Comparison of ENCODE assay signal across 10 cellular contexts in genomic region chr19:12137541-12137940, GRCh38. TPM values are rescaled to one million over a fixed set of nuclear protein-coding genes. Genes with fewer than 3 reads are reported as not detected.
DNase-seq lines count a peak whose midpoint lies in the region; ATAC-seq, FAIRE-seq and TF ChIP-seq lines count a peak whose summit lies in the region.
"Had no signal": no experiment of that assay in that cellular context is flagged by ENCODE, and none has a peak within 500 bp of the region (broad histone marks: within the 10 kb centered on the region; RNA-seq: fewer than 3 reads in every experiment).

No MANE protein-coding gene starts in this region.

- H3K36me3 Mint-ChIP-seq in activated T-cell treated with anti-CD3 and anti-CD28 coated beads, Interleukin-2, amount 50 U/mL, for 72 hours (ENCODE audit: insufficient read depth in 2 of 2): peaks cover 26 to 34% of the 10 kb centered on the region in 2 donors
- H3K36me3 Mint-ChIP-seq in mesothelial cell of epicardium: peaks cover 58% of the 10 kb centered on the region

- no peak overlapping the region for H2AFZ ChIP-seq in HCT116 (ENCODE audit: low read depth, low read length, poor library complexity, severe bottlenecking)

- peaks cover 41% of the 10 kb centered on the region for H3K4me1 Mint-ChIP-seq in activated T-cell treated with anti-CD3 and anti-CD28 coated beads, Interleukin-2, amount 50 U/mL, for 72 hours (ENCODE audit: low read depth)
- peaks cover 24% of the 10 kb centered on the region for H3K4me1 Mint-ChIP-seq in mesothelial cell of epicardium

- ATAC-seq in HCT116: no peak
- ATAC-seq in activated T-cell treated with anti-CD3 and anti-CD28 coated beads, Interleukin-2, amount 50 U/mL, for 72 hours (replicated peaks in 1 of 2): peak; percentile 28 to 30
- no peak for ATAC-seq in GM18858 (IDR thresholded peaks at IDR 0.05; ENCODE audit: unreplicated experiment)
- no peak for ATAC-seq in GM19351 (IDR thresholded peaks at IDR 0.05; ENCODE audit: unreplicated experiment)

- H3K4me1 ChIP-seq in HCT116 (ENCODE audit: control insufficient read depth in 1 of 2, insufficient read depth in 2 of 2, low read length in 2 of 2): no peaks in the 10 kb centered on the region
- peaks cover 24% of the 10 kb centered on the region for H3K4me1 ChIP-seq in suprapubic skin

- no TSS peak for BruUV-seq in HCT116 (replicated peaks; lab: Mats Ljungman, UMichigan)

- peak; percentile 21; the same call in 1 of the 2 replicates for TF ChIP-seq RAD21 in HCT116 (IDR thresholded peaks at IDR 0.05; ENCODE audit: low read depth)

- intact Hi-C loops in HCT116 (cut with micrococcal nuclease): no loop called here

- no peak for DNase-seq in D721Med (ENCODE audit: insufficient read length, low spot score)
- no peak for DNase-seq in HCT116 (ENCODE audit: low read depth, low spot score)
- peak; percentile 31 to 41 for DNase-seq in activated T-cell treated with anti-CD3 and anti-CD28 coated beads, Interleukin-2, amount 50 U/mL, for 72 hours
- DNase-seq in mesothelial cell of epicardium (ENCODE audit: low spot score in 2 of 2, unreplicated experiment in 2 of 2): no peak
- no peak for DNase-seq in G401 (ENCODE audit: low spot score)
- no peak for DNase-seq in suprapubic skin (ENCODE audit: low spot score in 2 of 2)

- peaks cover 4 to 16% of the 10 kb centered on the region in 2 donors for H3K9me3 Mint-ChIP-seq in activated T-cell treated with anti-CD3 and anti-CD28 coated beads, Interleukin-2, amount 50 U/mL, for 72 hours
- peaks cover 26% of the 10 kb centered on the region for H3K9me3 Mint-ChIP-seq in mesothelial cell of epicardium

- TF ChIP-seq CTCF in D721Med (IDR thresholded peaks at IDR 0.05; ENCODE audit: insufficient read depth, missing control alignments) (peak; percentile 28), HCT116 (IDR thresholded peaks at IDR 0.05 in 2 of 3, conservative IDR thresholded peaks at IDR 0.05 in 1 of 3; ENCODE audit: borderline replicate concordance in 1 of 3, insufficient read depth in 1 of 3, low read depth in 2 of 3, low read length in 2 of 3) (peak in 2 of 3 experiments; percentile 12 to 30; a peak in 1 of 6 replicates), mesothelial cell of epicardium (IDR thresholded peaks at IDR 0.05; ENCODE audit: unreplicated experiment) (no peak), suprapubic skin (IDR thresholded peaks at IDR 0.05) (peak in 1 of 2 donors; percentile 15)

- H4K20me1 ChIP-seq in HCT116 (ENCODE audit: insufficient read depth): no peaks in the 10 kb centered on the region

- no peak overlapping the region for H3K27ac Mint-ChIP-seq in activated T-cell treated with anti-CD3 and anti-CD28 coated beads, Interleukin-2, amount 50 U/mL, for 72 hours
- peak overlapping the region; percentile 53 for H3K27ac Mint-ChIP-seq in mesothelial cell of epicardium

- in situ Hi-C loops in G401 (cut with HindIII; ENCODE audit: low sequenced_read_pairs): no loop called here

- CTCF ChIA-PET in HCT116 (lab: Charles Lee): no interaction called here

- no peaks in the 10 kb centered on the region for H3K79me2 ChIP-seq in HCT116 (ENCODE audit: insufficient read depth, low read length)

- H3K9me2 ChIP-seq in HCT116 (ENCODE audit: insufficient read depth): no peaks in the 10 kb centered on the region

- no peak overlapping the region for H3K4me3 ChIP-seq in HCT116 (replicated peaks in 1 of 2; ENCODE audit: low read depth in 1 of 2, low read length in 2 of 2)
- H3K4me3 ChIP-seq in suprapubic skin: no peak overlapping the region
- H3K4me3 ChIP-seq: ascending aorta had no signal

- no peak overlapping the region for H3K4me2 ChIP-seq in HCT116 (ENCODE audit: low read length)

- no peaks in the 10 kb centered on the region for H3K27me3 ChIP-seq in HCT116 (ENCODE audit: insufficient read depth, low read length)
- no peaks in the 10 kb centered on the region for H3K27me3 ChIP-seq in suprapubic skin
- H3K27me3 ChIP-seq: ascending aorta had no signal

- TF ChIP-seq EP300 in suprapubic skin (IDR thresholded peaks at IDR 0.05): no peak

- TF ChIP-seq POLR2A in HCT116 (IDR thresholded peaks at IDR 0.05; ENCODE audit: borderline replicate concordance, extremely low read depth, insufficient read depth, insufficient read length) (no peak), suprapubic skin (IDR thresholded peaks at IDR 0.05) (no peak)

- RAD21 ChIA-PET in HCT116 (lab: Charles Lee; ENCODE audit: low non-redundant PET in 1 of 2, low total read pairs in 2 of 2, uncharacterized antibody in 2 of 2, unreplicated experiment in 2 of 2): no interaction called here

- H3K27ac ChIP-seq in HCT116 (ENCODE audit: low read depth, low read length) (no peak overlapping the region), suprapubic skin (no peak overlapping the region)
- H3K27ac ChIP-seq: ascending aorta had no signal

- no peaks in the 10 kb centered on the region for H3K27me3 Mint-ChIP-seq in activated T-cell treated with anti-CD3 and anti-CD28 coated beads, Interleukin-2, amount 50 U/mL, for 72 hours (ENCODE audit: low read depth)
- no peaks in the 10 kb centered on the region for H3K27me3 Mint-ChIP-seq in mesothelial cell of epicardium (ENCODE audit: low read depth)

- FAIRE-seq in D721Med (lab: Jason Lieb, UNC): no peak
- FAIRE-seq: islet of Langerhans had no signal

- H3K9me3 ChIP-seq in HCT116 (ENCODE audit: control insufficient read depth in 1 of 2, insufficient read depth in 1 of 2, low read depth in 1 of 2, low read length in 2 of 2): peaks cover 8 to 17% of the 10 kb centered on the region in 2 experiments; a peak in 2 of 4 replicates
- peaks cover 15% of the 10 kb centered on the region for H3K9me3 ChIP-seq in suprapubic skin

- H3K9ac ChIP-seq in HCT116 (ENCODE audit: low read length): no peak overlapping the region

- POLR2A ChIA-PET in HCT116 (lab: Charles Lee): no interaction called here

- H3K36me3 ChIP-seq in HCT116 (ENCODE audit: control insufficient read depth in 1 of 2, insufficient read depth in 2 of 2, low read length in 2 of 2) (no peaks in the 10 kb centered on the region), suprapubic skin (peaks cover 47% of the 10 kb centered on the region)

- H3K4me3 Mint-ChIP-seq in activated T-cell treated with anti-CD3 and anti-CD28 coated beads, Interleukin-2, amount 50 U/mL, for 72 hours: peak overlapping the region in 1 of 2 donors; percentile 11
- H3K4me3 Mint-ChIP-seq in mesothelial cell of epicardium: no peak overlapping the region

TF ChIP-seq in HCT116, 20 proteins besides CTCF, POLR2A, EP300 and RAD21 (continues in another document):
- TF ChIP-seq SRF (IDR thresholded peaks at IDR 0.05; ENCODE audit: low read depth): no peak
- TF ChIP-seq CBX3 (IDR thresholded peaks at IDR 0.05; ENCODE audit: low read depth): no peak
- TF ChIP-seq POLR2AphosphoS5 (IDR thresholded peaks at IDR 0.05; ENCODE audit: low read depth, low read length): no peak
- no peak for TF ChIP-seq TCF7L2 (IDR thresholded peaks at IDR 0.05; ENCODE audit: borderline replicate concordance, extremely low read depth, insufficient read depth, insufficient read length)
- no peak for TF ChIP-seq EZH2phosphoT487 (IDR thresholded peaks at IDR 0.05; ENCODE audit: borderline replicate concordance)
- no peak for TF ChIP-seq EZH2 (IDR thresholded peaks at IDR 0.05)
- no peak for TF ChIP-seq EGR1 (IDR thresholded peaks at IDR 0.05; ENCODE audit: low read depth)
- TF ChIP-seq ZBTB33 (IDR thresholded peaks at IDR 0.05; ENCODE audit: extremely low read depth, insufficient replicate concordance, low read length): no peak
- TF ChIP-seq YY1 (IDR thresholded peaks at IDR 0.05; ENCODE audit: extremely low read depth, insufficient replicate concordance, low read depth, low read length): no peak
- TF ChIP-seq MAX (IDR thresholded peaks at IDR 0.05): no peak

RNA-seq across cellular contexts. Expression of gene ZNF20, which starts 2.6 kb away (rescaled TPM):
- total RNA-seq in HCT116 (2021; ENCODE audit: unreplicated experiment): 1.0 TPM
- 0.62 and 0.86 TPM in 2 replicates for polyA plus RNA-seq in HCT116 (2012)
- total RNA-seq in activated T-cell treated with anti-CD3 and anti-CD28 coated beads, Interleukin-2, amount 50 U/mL, for 72 hours: 1 to 10 TPM; 2.7 to 3.4 TPM
- total RNA-seq in mesothelial cell of epicardium: 8.7 to 11.1 TPM (median 10.6 TPM) in 3 replicates
- total RNA-seq in G401 (2014; rRNA removed; shearing (Covaris generic)): 1.2 TPM in 1 of 2 replicates, not detected in the other
- total RNA-seq in suprapubic skin: 1 to 10 TPM; 2.1 to 8.8 (median 3.9) TPM

RNA-seq across cellular contexts. Expression of gene ZNF625, which starts 19.0 kb away (rescaled TPM):
- total RNA-seq in HCT116 (2021; ENCODE audit: unreplicated experiment) (not detected), mesothelial cell of epicardium (22.9 to 24.4 TPM (median 23.5 TPM) in 3 replicates), suprapubic skin (1 to 10 TPM; 2.4 to 5.1 (median 4.3) TPM)
- polyA plus RNA-seq in HCT116 (2012): not detected in 2 replicates
- total RNA-seq in activated T-cell treated with anti-CD3 and anti-CD28 coated beads, Interleukin-2, amount 50 U/mL, for 72 hours: 1 to 10 TPM; 3.2 to 4.9 TPM
- total RNA-seq in G401 (2014; rRNA removed; shearing (Covaris generic)): 6.9 and 8.8 TPM in 2 replicates

RNA-seq across cellular contexts. Expression of gene ZNF136, which starts 25.4 kb away (rescaled TPM):
- total RNA-seq in HCT116 (2021; ENCODE audit: unreplicated experiment): 4.0 TPM
- polyA plus RNA-seq in HCT116 (2012): 0.91 and 1.3 TPM in 2 replicates
- total RNA-seq in activated T-cell treated with anti-CD3 and anti-CD28 coated beads, Interleukin-2, amount 50 U/mL, for 72 hours: 10 to 100 TPM; 17.0 to 19.8 TPM
- total RNA-seq in mesothelial cell of epicardium: 16.5 to 18.7 TPM (median 17.9 TPM) in 3 replicates
- 4.2 and 5.1 TPM in 2 replicates for total RNA-seq in G401 (2014; rRNA removed; shearing (Covaris generic))
- 10 to 100 TPM in 1 of 4 donors, 1 to 10 TPM in 3; 7.3 to 10.8 (median 8.4) TPM for total RNA-seq in suprapubic skin

Comparison
In these comparisons a context has a peak if more than half of its experiments do, and no peak if none do; other contexts are left out.
1. DNase-seq: peak in activated T-cell treated with anti-CD3 and anti-CD28 coated beads, Interleukin-2, amount 50 U/mL, for 72 hours (2 of 2); none in D721Med (single experiment), HCT116 (single experiment), mesothelial cell of epicardium (0 of 2), G401 (single experiment) and suprapubic skin (0 of 2).
2. ATAC-seq: peak in activated T-cell treated with anti-CD3 and anti-CD28 coated beads, Interleukin-2, amount 50 U/mL, for 72 hours (2 of 2); none in HCT116 (single experiment), GM18858 (single experiment) and GM19351 (single experiment).